ENCODE assay signal across 19 cellular contexts in genomic region chr3:163266731-163267130, GRCh38.
"Had no signal": no experiment of that assay in that cellular context is flagged by ENCODE, and none has a peak within 500 bp of the region (broad histone marks: within the 10 kb centered on the region; RNA-seq: fewer than 3 reads in every experiment).

No MANE protein-coding gene starts in this region.

- H3K79me2 ChIP-seq: hepatocyte had no signal

- DNase-seq: colonic mucosa; dermis blood vessel endothelial cell; dorsolateral prefrontal cortex; effector CD4-positive, alpha-beta T cell; effector memory CD4-positive, alpha-beta T cell; foreskin keratinocyte; heart left ventricle; hypothalamus; left cardiac atrium; left lung; left ventricle myocardium superior; lower lobe of right lung; mesenchymal stem cell; mucosa of descending colon; naive B cell had no signal

- H3K4me3 ChIP-seq: colonic mucosa, dorsolateral prefrontal cortex, esophagus muscularis mucosa, gastroesophageal sphincter, heart left ventricle, hepatocyte, left lung, lower lobe of right lung, mucosa of descending colon had no signal

- H2AFZ ChIP-seq: hepatocyte had no signal

- H3K36me3 Mint-ChIP-seq: mesothelial cell of epicardium, naive B cell had no signal

- H3K4me3 Mint-ChIP-seq: mesothelial cell of epicardium, naive B cell had no signal

- H3K4me1 Mint-ChIP-seq: mesothelial cell of epicardium, naive B cell had no signal

- H3K27me3 ChIP-seq: colonic mucosa, dorsolateral prefrontal cortex, esophagus muscularis mucosa, foreskin keratinocyte, gastroesophageal sphincter, heart left ventricle, hepatocyte, left lung had no signal

- H3K36me3 ChIP-seq: colonic mucosa, esophagus muscularis mucosa, gastroesophageal sphincter, heart left ventricle, left lung, lower lobe of right lung had no signal

- H3K4me1 ChIP-seq: colonic mucosa, esophagus muscularis mucosa, foreskin keratinocyte, gastroesophageal sphincter, heart left ventricle, left lung, lower lobe of right lung had no signal

- H3K27me3 Mint-ChIP-seq: naive B cell had no signal

- H3K27ac ChIP-seq: colonic mucosa, dorsolateral prefrontal cortex, esophagus muscularis mucosa, foreskin keratinocyte, gastroesophageal sphincter, heart left ventricle, hepatocyte, left lung, lower lobe of right lung had no signal

- H3K4me2 ChIP-seq: hepatocyte had no signal

- H3K9me3 ChIP-seq: colonic mucosa, esophagus muscularis mucosa, gastroesophageal sphincter, left lung, lower lobe of right lung, mucosa of descending colon had no signal

- ATAC-seq: foreskin keratinocyte, gastroesophageal sphincter, heart left ventricle, left cardiac atrium, left lung, left ventricle myocardium superior, lower lobe of right lung, mucosa of descending colon had no signal

- H3K27ac Mint-ChIP-seq: mesothelial cell of epicardium, naive B cell had no signal
